ENCODE assay signal across 1 cellular context in genomic region chr20:49668181-49668877, GRCh38.
A peak's percentile ranks its signal among the peaks of the same experiment; 100 is the strongest.
TF ChIP-seq lines count a peak whose summit lies in the region.

No MANE protein-coding gene starts in this region.

TF ChIP-seq in GM12878, 131 proteins besides CTCF, POLR2A, EP300 and RAD21 (continued from another document):
- TF ChIP-seq SUZ12 (IDR thresholded peaks at IDR 0.05; ENCODE audit: unreplicated experiment) = no peak
- peak; percentile 79; the same call in 1 of the 2 replicates for TF ChIP-seq MLLT1 (IDR thresholded peaks at IDR 0.05)
TF ChIP-seq in GM12878: peak in this region for 45.
